ENCODE assay signal across 8 cellular contexts in genomic region chr5:131633830-131634229, GRCh38. TPM values are rescaled to one million over a fixed set of nuclear protein-coding genes. Genes with fewer than 3 reads are reported as not detected.
DNase-seq lines count a peak whose midpoint lies in the region; ATAC-seq, FAIRE-seq and TF ChIP-seq lines count a peak whose summit lies in the region.

No MANE protein-coding gene starts in this region.

- no peak for FAIRE-seq in keratinocyte (lab: Jason Lieb, UNC)

- peaks cover 0 to 2% of the 10 kb centered on the region in 2 experiments for H3K36me3 ChIP-seq in keratinocyte (ENCODE audit: control insufficient read depth in 2 of 2, extremely low read depth in 1 of 2, insufficient read depth in 2 of 2, low read length in 2 of 2)
- H3K36me3 ChIP-seq in thymus (ENCODE audit: control insufficient read depth, insufficient read depth) = no peaks in the 10 kb centered on the region

- H3K4me3 ChIP-seq in keratinocyte (ENCODE audit: control insufficient read depth in 2 of 3, extremely low read depth in 1 of 3, insufficient read depth in 2 of 3, low read depth in 1 of 3, low read length in 3 of 3) (peak overlapping the region; percentile 77 to 97 (median 97)), thymus (ENCODE audit: low read length) (peak overlapping the region; percentile 91)

- no peaks in the 10 kb centered on the region for H3K27me3 Mint-ChIP-seq in activated CD4-positive, alpha-beta T cell treated with anti-CD3 and anti-CD28 coated beads, Interleukin-2, amount 10 ng/mL, durations not matched to agents 7 days and 5 days
- no peaks in the 10 kb centered on the region for H3K27me3 Mint-ChIP-seq in activated T-helper 17 cell treated with anti-CD3 and anti-CD28 coated beads, Interleukin-2, amount 50 U/mL, for 72 hours

- no peak for TF ChIP-seq CTCF in keratinocyte (optimal IDR thresholded peaks at IDR 0.05 in 1 of 3, IDR thresholded peaks at IDR 0.05 in 1 of 3, conservative IDR thresholded peaks at IDR 0.05 in 1 of 3; ENCODE audit: extremely low read depth in 1 of 3, insufficient read depth in 2 of 3, low read length in 3 of 3)

- no peaks in the 10 kb centered on the region for H4K20me1 ChIP-seq in keratinocyte (ENCODE audit: control insufficient read depth, extremely low read depth, insufficient read depth, low read length)

- peak overlapping the region; percentile 91 for H3K27ac ChIP-seq in keratinocyte (ENCODE audit: control insufficient read depth, insufficient read depth, low read length)
- H3K27ac ChIP-seq in thymus (ENCODE audit: low read depth) = no peak overlapping the region

- ATAC-seq in activated T-helper 17 cell treated with anti-CD3 and anti-CD28 coated beads, Interleukin-2, amount 50 U/mL, for 72 hours (replicated peaks) = no peak
- no peak for ATAC-seq in HG02970 (IDR thresholded peaks at IDR 0.05; ENCODE audit: low FRiP score, unreplicated experiment)

- POLR2A ChIA-PET in activated CD4-positive, alpha-beta T cell treated with anti-CD3 and anti-CD28 coated beads, Interleukin-2, amount 10 ng/mL, durations not matched to agents 7 days and 5 days (lab: Charles Lee) = no interaction called here

- DNase-seq in activated CD4-positive, alpha-beta T cell treated with anti-CD3 and anti-CD28 coated beads, Interleukin-2, amount 10 ng/mL, durations not matched to agents 7 days and 5 days = no peak
- DNase-seq in activated CD4-positive, alpha-beta T cell treated with anti-CD3 and anti-CD28 coated beads, Interleukin-2, amount 50 U/mL, for 1 hour = no peak
- DNase-seq in keratinocyte (ENCODE audit: low read depth, low spot score) = no peak
- DNase-seq in iPS-NIHi7 (ENCODE audit: extremely low spot score) = no peak
- no peak for DNase-seq in NCI-H2081 (lab: John Stamatoyannopoulos, UW)

- CTCF ChIA-PET in activated CD4-positive, alpha-beta T cell treated with anti-CD3 and anti-CD28 coated beads, Interleukin-2, amount 10 ng/mL, durations not matched to agents 7 days and 5 days (lab: Charles Lee) = interaction anchor here (0.6 kb wide), 1 partner anchor 18 kb away, joined by 3 read pairs; no protein-coding TSS in a partner anchor

- no peaks in the 10 kb centered on the region for H3K9me3 Mint-ChIP-seq in activated CD4-positive, alpha-beta T cell treated with anti-CD3 and anti-CD28 coated beads, Interleukin-2, amount 10 ng/mL, durations not matched to agents 7 days and 5 days
- H3K9me3 Mint-ChIP-seq in activated T-helper 17 cell treated with anti-CD3 and anti-CD28 coated beads, Interleukin-2, amount 50 U/mL, for 72 hours = no peaks in the 10 kb centered on the region

- WGBS in thymus = 69% methylated on average over 5 of the region's 5 CpGs

- H3K9ac ChIP-seq in keratinocyte (ENCODE audit: control insufficient read depth, extremely low read depth, insufficient read depth, low read length) = peak overlapping the region; percentile 86

- peak overlapping the region; percentile 84 for H3K4me2 ChIP-seq in keratinocyte (ENCODE audit: control insufficient read depth, extremely low read depth, insufficient read depth, low read depth, low read length)

- dilution Hi-C loops in keratinocyte (cut with MboI; ENCODE audit: extremely low pct_ligation_motif_present, low sequenced_read_pairs) = no loop called here

- no peak overlapping the region for H2AFZ ChIP-seq in keratinocyte (ENCODE audit: control insufficient read depth, low read length)

- H3K27me3 ChIP-seq in keratinocyte (ENCODE audit: control insufficient read depth, extremely low read depth, insufficient read depth, low read length) (no peaks in the 10 kb centered on the region), thymus (ENCODE audit: control insufficient read depth, insufficient read depth) (no peaks in the 10 kb centered on the region)

- peaks cover 60% of the 10 kb centered on the region for H3K79me2 ChIP-seq in keratinocyte (ENCODE audit: control insufficient read depth, insufficient read depth, low read length)

- H3K27ac Mint-ChIP-seq in activated CD4-positive, alpha-beta T cell treated with anti-CD3 and anti-CD28 coated beads, Interleukin-2, amount 10 ng/mL, durations not matched to agents 7 days and 5 days = peak overlapping the region; percentile 99
- peak overlapping the region; percentile 96 for H3K27ac Mint-ChIP-seq in activated T-helper 17 cell treated with anti-CD3 and anti-CD28 coated beads, Interleukin-2, amount 50 U/mL, for 72 hours

- H3K36me3 Mint-ChIP-seq in activated CD4-positive, alpha-beta T cell treated with anti-CD3 and anti-CD28 coated beads, Interleukin-2, amount 10 ng/mL, durations not matched to agents 7 days and 5 days (ENCODE audit: low read depth) = peaks cover 13% of the 10 kb centered on the region
- H3K36me3 Mint-ChIP-seq in activated T-helper 17 cell treated with anti-CD3 and anti-CD28 coated beads, Interleukin-2, amount 50 U/mL, for 72 hours (ENCODE audit: low read depth) = peaks cover 28% of the 10 kb centered on the region

- H3K4me3 Mint-ChIP-seq in activated CD4-positive, alpha-beta T cell treated with anti-CD3 and anti-CD28 coated beads, Interleukin-2, amount 10 ng/mL, durations not matched to agents 7 days and 5 days = peak overlapping the region; percentile 99
- H3K4me3 Mint-ChIP-seq in activated T-helper 17 cell treated with anti-CD3 and anti-CD28 coated beads, Interleukin-2, amount 50 U/mL, for 72 hours = no peak overlapping the region

- H3K9me3 ChIP-seq in keratinocyte (ENCODE audit: control insufficient read depth, low read depth, low read length) (no peaks in the 10 kb centered on the region), thymus (ENCODE audit: control insufficient read depth) (no peaks in the 10 kb centered on the region)

- peaks cover 30% of the 10 kb centered on the region for H3K4me1 Mint-ChIP-seq in activated CD4-positive, alpha-beta T cell treated with anti-CD3 and anti-CD28 coated beads, Interleukin-2, amount 10 ng/mL, durations not matched to agents 7 days and 5 days
- peaks cover 10% of the 10 kb centered on the region for H3K4me1 Mint-ChIP-seq in activated T-helper 17 cell treated with anti-CD3 and anti-CD28 coated beads, Interleukin-2, amount 50 U/mL, for 72 hours

- peaks cover 39% of the 10 kb centered on the region for H3K4me1 ChIP-seq in keratinocyte (ENCODE audit: control insufficient read depth, extremely low read depth, insufficient read depth, low read length)
- peaks cover 29% of the 10 kb centered on the region for H3K4me1 ChIP-seq in thymus (ENCODE audit: control insufficient read depth, insufficient read depth, low read length)

- H3K9me1 ChIP-seq in keratinocyte (ENCODE audit: control insufficient read depth, extremely low read depth, insufficient read depth, low read length) = peaks cover 3% of the 10 kb centered on the region

RNA-seq across cellular contexts. Expression of gene RAPGEF6, which starts 1.2 kb away (rescaled TPM):
- 10 to 100 TPM; 43.9 to 47.8 TPM for total RNA-seq in activated CD4-positive, alpha-beta T cell treated with anti-CD3 and anti-CD28 coated beads, Interleukin-2, amount 10 ng/mL, durations not matched to agents 7 days and 5 days
- total RNA-seq in activated T-helper 17 cell treated with anti-CD3 and anti-CD28 coated beads, Interleukin-2, amount 50 U/mL, for 72 hours = 10 to 100 TPM; 50.6 to 57.6 TPM
- polyA plus RNA-seq in keratinocyte (6.2 to 8.7 TPM (median 6.8 TPM) in 3 replicates), thymus (11.3 TPM)
- 15.7 TPM for polyA plus RNA-seq in keratinocyte (2011; ENCODE audit: low read depth)
- polyA plus RNA-seq in keratinocyte (2011; cell fraction: cytosol; rRNA removed) = 1.7 and 3.6 TPM in 2 replicates
- 14.1 and 14.7 TPM in 2 replicates for polyA plus RNA-seq in keratinocyte (2011; cell fraction: nucleus; rRNA removed)
- polyA plus RNA-seq in keratinocyte (2012; ENCODE audit: low replicate concordance) = 3.6 and 4.4 TPM in 2 replicates
- 4.1 to 58.2 TPM (median 30.6 TPM) in 3 replicates for polyA minus RNA-seq in keratinocyte
- 9.6 TPM for polyA minus RNA-seq in keratinocyte (2011; cell fraction: cytosol; rRNA and poly(A)+ RNA removed)
- polyA minus RNA-seq in keratinocyte (2011; cell fraction: nucleus; rRNA and poly(A)+ RNA removed) = 32.0 and 64.1 TPM in 2 replicates
